Comparison of ENCODE assay signal across 8 cellular contexts in the genomic region with DNA sequence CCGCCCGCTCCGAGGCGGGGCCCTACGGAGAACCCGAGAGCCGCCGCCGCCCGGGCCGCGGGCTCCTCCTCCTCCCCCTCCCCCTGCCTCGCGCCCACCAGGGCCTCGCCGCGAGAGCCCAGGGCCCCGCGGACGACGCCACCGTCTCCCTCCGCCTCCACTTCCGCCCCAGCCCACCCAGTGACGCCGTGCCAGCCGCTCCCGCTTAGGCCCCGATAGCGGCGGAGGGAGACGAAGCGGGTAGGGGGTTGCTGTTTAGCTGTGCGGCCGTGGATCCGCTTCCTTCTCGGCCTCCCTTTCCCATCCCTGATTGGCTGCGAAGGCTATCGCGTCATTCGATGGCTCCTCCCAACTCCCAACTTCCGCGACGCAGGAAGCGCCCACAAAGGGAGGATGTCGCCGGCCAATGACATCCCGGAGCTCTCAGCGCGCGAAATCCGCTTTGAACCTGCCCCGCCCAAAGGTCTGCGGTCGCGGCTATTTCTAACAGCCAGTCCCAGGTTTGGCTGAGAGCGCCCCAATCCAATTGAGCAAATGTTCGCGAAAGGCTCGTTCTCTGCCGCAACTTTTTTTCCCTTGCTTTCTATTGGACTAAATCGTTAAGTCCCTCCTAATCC. TPM values are rescaled to one million over a fixed set of nuclear protein-coding genes. Genes with fewer than 3 reads are reported as not detected.
A peak's percentile ranks its signal among the peaks of the same experiment; 100 is the strongest.
DNase-seq lines count a peak whose midpoint lies in the region; ATAC-seq, FAIRE-seq and TF ChIP-seq lines count a peak whose summit lies in the region.

Gene FAM76B (minus strand): TSS at position 277 of the 617 bp plus-strand sequence. CDS start 304 bp downstream, outside the sequence.

- H3K4me3 ChIP-seq in keratinocyte (ENCODE audit: control insufficient read depth in 2 of 3, extremely low read depth in 1 of 3, insufficient read depth in 2 of 3, low read depth in 1 of 3, low read length in 3 of 3) = peak within 1 kb of the TSS; percentile 80 to 94 (median 94)

- dilution Hi-C loops in keratinocyte (cut with MboI; ENCODE audit: extremely low pct_ligation_motif_present, low sequenced_read_pairs) = no loop called here

- H2AFZ ChIP-seq in keratinocyte (ENCODE audit: control insufficient read depth, low read length) = peak within 1 kb of the TSS; percentile 87

- peak; percentile 73 for FAIRE-seq in keratinocyte (lab: Jason Lieb, UNC)

- H4K20me1 ChIP-seq in keratinocyte (ENCODE audit: control insufficient read depth, extremely low read depth, insufficient read depth, low read length) = no peaks in the 10 kb centered on the region

- peaks cover 45% of the 10 kb centered on the region for H3K79me2 ChIP-seq in keratinocyte (ENCODE audit: control insufficient read depth, insufficient read depth, low read length)

- DNase-seq in AG20443 (ENCODE audit: low spot score) (peak; percentile 96), NCI-H510A (lab: John Stamatoyannopoulos, UW) (peak; percentile 96), cerebellum (ENCODE audit: low spot score) (peak; percentile 97), keratinocyte (ENCODE audit: low read depth, low spot score) (peak; percentile 76)
- peak; percentile 94 for DNase-seq in activated CD4-positive, alpha-beta T cell treated with anti-CD3 and anti-CD28 coated beads for 1 hour
- DNase-seq in stimulated activated CD4-positive, alpha-beta T cell treated with anti-CD3 and anti-CD28 coated beads, Interleukin-15, amount 100 ng/mL, for 1 hour (ENCODE audit: low read depth in 1 of 2, low spot score in 1 of 2) = peak; percentile 86 to 90

- peak; percentile 79 for TF ChIP-seq POLR2A in GM19099 (IDR thresholded peaks at IDR 0.05; ENCODE audit: extremely low read depth, insufficient read length, low read depth)

- no peak for TF ChIP-seq CTCF in keratinocyte (optimal IDR thresholded peaks at IDR 0.05 in 1 of 3, IDR thresholded peaks at IDR 0.05 in 1 of 3, conservative IDR thresholded peaks at IDR 0.05 in 1 of 3; ENCODE audit: extremely low read depth in 1 of 3, insufficient read depth in 2 of 3, low read length in 3 of 3)

- H3K9me3 ChIP-seq in keratinocyte (ENCODE audit: control insufficient read depth, low read depth, low read length) = no peaks in the 10 kb centered on the region

- H3K4me2 ChIP-seq in keratinocyte (ENCODE audit: control insufficient read depth, extremely low read depth, insufficient read depth, low read depth, low read length) = peak within 1 kb of the TSS; percentile 96

- H3K4me1 ChIP-seq in keratinocyte (ENCODE audit: control insufficient read depth, extremely low read depth, insufficient read depth, low read length) = peaks cover 17% of the 10 kb centered on the region

- peak within 1 kb of the TSS; percentile 96 for H3K27ac ChIP-seq in keratinocyte (ENCODE audit: control insufficient read depth, insufficient read depth, low read length)

- peak within 1 kb of the TSS; percentile 95 for H3K9ac ChIP-seq in keratinocyte (ENCODE audit: control insufficient read depth, extremely low read depth, insufficient read depth, low read length)

- ATAC-seq in HG03432 (IDR thresholded peaks at IDR 0.05; ENCODE audit: unreplicated experiment) = peak; percentile 78

- H3K9me1 ChIP-seq in keratinocyte (ENCODE audit: control insufficient read depth, extremely low read depth, insufficient read depth, low read length) = no peaks in the 10 kb centered on the region

- H3K27me3 ChIP-seq in keratinocyte (ENCODE audit: control insufficient read depth, extremely low read depth, insufficient read depth, low read length) = no peaks in the 10 kb centered on the region

- H3K36me3 ChIP-seq in keratinocyte (ENCODE audit: control insufficient read depth in 2 of 2, extremely low read depth in 1 of 2, insufficient read depth in 2 of 2, low read length in 2 of 2) = peaks cover 0 to 2% of the 10 kb centered on the region in 2 experiments

RNA-seq across cellular contexts. Expression of gene FAM76B, which starts in this region (rescaled TPM):
- 53.9 TPM for total RNA-seq in cerebellum
- 8.7 to 17.4 TPM (median 10.4 TPM) in 3 replicates for polyA plus RNA-seq in keratinocyte
- polyA plus RNA-seq in keratinocyte (2011; ENCODE audit: low read depth) = 34.3 TPM
- polyA plus RNA-seq in keratinocyte (2011; cell fraction: cytosol; rRNA removed) = 3.4 and 4.6 TPM in 2 replicates
- polyA plus RNA-seq in keratinocyte (2011; cell fraction: nucleus; rRNA removed) = 29.2 and 35.0 TPM in 2 replicates
- 6.4 and 9.4 TPM in 2 replicates for polyA plus RNA-seq in keratinocyte (2012; ENCODE audit: low replicate concordance)
- polyA minus RNA-seq in keratinocyte = 1.9 to 12.8 TPM (median 2.1 TPM) in 3 replicates
- polyA minus RNA-seq in keratinocyte (2011; cell fraction: cytosol; rRNA and poly(A)+ RNA removed) = 4.6 TPM
- polyA minus RNA-seq in keratinocyte (2011; cell fraction: nucleus; rRNA and poly(A)+ RNA removed) = 7.7 and 18.7 TPM in 2 replicates

Comparison
In these comparisons a context has a peak if more than half of its experiments do, and no peak if none do; other contexts are left out.
1. Peak in every context shown above with its lines: DNase-seq, ATAC-seq, H3K4me3 ChIP-seq and H3K27ac ChIP-seq.